In genomic region chr5:40502736-40503135, GRCh38 we compare ENCODE assay signal across 1 cellular context.
TF ChIP-seq lines count a peak whose summit lies in the region.

No MANE protein-coding gene starts in this region.

TF ChIP-seq in GM23338, 12 proteins besides CTCF, POLR2A, EP300 and RAD21 (continued from another document):
- TF ChIP-seq ZNF462 (CRISPR knock-in tag; IDR thresholded peaks at IDR 0.05) (no peak), NANOG (IDR thresholded peaks at IDR 0.05; ENCODE audit: borderline replicate concordance) (no peak), CREB1 (CRISPR knock-in tag; IDR thresholded peaks at IDR 0.05; ENCODE audit: low read depth) (no peak)
